ENCODE assay signal across 32 cellular contexts in the genomic region with DNA sequence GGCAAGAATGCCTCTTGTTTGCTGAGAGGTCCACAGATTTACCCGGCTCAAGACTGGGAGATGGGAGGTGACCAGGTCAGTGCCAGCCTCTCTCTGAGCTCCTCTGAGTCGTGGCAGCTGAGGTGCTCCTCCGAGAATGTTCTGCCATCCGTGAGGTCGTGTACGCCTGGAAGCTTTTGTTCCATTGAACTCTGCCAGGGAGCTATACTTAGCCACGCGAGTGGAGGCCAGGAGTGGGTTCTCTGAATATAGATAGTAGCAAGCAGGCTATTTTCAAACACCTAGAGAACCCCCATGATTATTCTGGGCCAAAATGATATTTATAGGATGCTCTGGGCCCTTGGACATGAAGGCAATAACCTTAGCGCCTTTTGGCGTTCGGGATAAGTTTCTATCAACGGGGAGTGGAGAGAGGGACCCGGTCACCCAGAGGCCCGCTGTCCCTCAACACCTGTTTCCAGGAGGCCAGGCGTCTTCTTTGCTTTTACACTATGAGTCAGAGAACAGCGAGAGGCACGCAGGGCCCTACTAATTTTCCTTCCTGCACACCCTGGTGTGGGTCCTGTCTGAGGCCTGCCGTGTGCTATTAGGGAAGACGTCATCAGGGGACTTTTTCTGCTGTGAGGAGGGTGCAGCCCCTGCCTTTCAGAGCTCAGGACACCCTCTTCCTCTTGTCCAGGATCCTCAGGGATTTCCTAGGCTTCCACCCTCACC. TPM values are rescaled to one million over a fixed set of nuclear protein-coding genes. Genes with fewer than 3 reads are reported as not detected.
DNase-seq lines count a peak whose midpoint lies in the region; ATAC-seq, FAIRE-seq and TF ChIP-seq lines count a peak whose summit lies in the region.
"Had no signal": no experiment of that assay in that cellular context is flagged by ENCODE, and none has a peak within 500 bp of the region (broad histone marks: within the 10 kb centered on the region; RNA-seq: fewer than 3 reads in every experiment).

No MANE protein-coding gene starts in this region.

- H3K27ac ChIP-seq in heart right ventricle, result peak overlapping the region in 9 of 10 donors; percentile 18 to 86 (median 78)
- peak overlapping the region; percentile 90 for H3K27ac ChIP-seq in skeletal muscle tissue (ENCODE audit: low read depth, low read length)
- H3K27ac ChIP-seq: colonic mucosa, HL-60, transverse colon had no signal

- TF ChIP-seq CTCF in heart right ventricle (IDR thresholded peaks at IDR 0.05), result no peak

- 49 to 69% methylated on average over 19 of the region's 19 CpGs for WGBS in heart right ventricle, 2 donors

- peaks cover 0 to 22% (median 0%) of the 10 kb centered on the region in 9 donors for H3K36me3 ChIP-seq in heart right ventricle
- peaks cover 0 to 3% (median 2%) of the 10 kb centered on the region in 3 donors for H3K36me3 ChIP-seq in skeletal muscle tissue (ENCODE audit: control insufficient read depth in 3 of 3, insufficient read depth in 3 of 3, low read length in 3 of 3)
- H3K36me3 ChIP-seq: BE2C, colonic mucosa, transverse colon had no signal

- intact Hi-C loops in heart right ventricle (cut with DNase I), result no loop called here

- peak overlapping the region; percentile 63 to 73 (median 71) for H3K9ac ChIP-seq in skeletal muscle tissue (ENCODE audit: low read depth in 1 of 3, low read length in 3 of 3)

- H3K4me1 ChIP-seq in heart right ventricle (peaks cover 0 to 37% (median 17%) of the 10 kb centered on the region in 9 donors), skeletal muscle tissue (ENCODE audit: control insufficient read depth in 3 of 3, insufficient read depth in 3 of 3, low read length in 3 of 3) (peaks cover 68 to 89% (median 83%) of the 10 kb centered on the region in 3 donors)
- H3K4me1 ChIP-seq: BE2C, colonic mucosa, transverse colon had no signal

- FAIRE-seq in GM12891 (lab: Jason Lieb, UNC), result peak; percentile 69
- FAIRE-seq: bronchial epithelial cell, small intestine had no signal

- peak; percentile 63 for DNase-seq in GM12891 (ENCODE audit: insufficient read length, low spot score)
- DNase-seq in heart right ventricle, result peak; percentile 57 to 58
- DNase-seq in dedifferentiated amniotic fluid mesenchymal stem cell (ENCODE audit: extremely low spot score), result no peak
- no peak for DNase-seq in islet precursor cell
- DNase-seq: ACHN; activated B cell treated with CpG ODN at 0.5 μM for 24 hours; activated CD4-positive, alpha-beta T cell treated with anti-CD3 and anti-CD28 coated beads, Interleukin-2, amount 50 U/mL, for 48 hours; activated naive CD4-positive, alpha-beta T cell treated with anti-CD3 and anti-CD28 coated beads, Interleukin-2, amount 50 U/mL, for 16 hours; BE2C; colonic mucosa; GDM1; H9; hypothalamus; immature natural killer cell; naive B cell; NCI-H1417 treated with DMSO at 0.1 percent for 48 hours; NCI-H2081; NCI-H345; nucleus accumbens; small intestine; stimulated activated CD8-positive, alpha-beta memory T cell treated with anti-CD3 and anti-CD28 coated beads, Interleukin-4, amount 100 ng/mL, for 48 hours; SW 1271; T1000; transverse colon had no signal

- H3K9me3 ChIP-seq in heart right ventricle, result no peaks in the 10 kb centered on the region
- H3K9me3 ChIP-seq in skeletal muscle tissue (ENCODE audit: control insufficient read depth in 3 of 3, low read length in 3 of 3), result no peaks in the 10 kb centered on the region
- H3K9me3 ChIP-seq: BE2C, colonic mucosa, transverse colon had no signal

- H3K27me3 ChIP-seq in heart right ventricle (peaks cover 0 to 10% (median 0%) of the 10 kb centered on the region in 7 donors), skeletal muscle tissue (ENCODE audit: control insufficient read depth in 3 of 3, insufficient read depth in 3 of 3, low read length in 3 of 3) (peaks cover 0 to 13% (median 0%) of the 10 kb centered on the region in 3 donors)

- no peak overlapping the region for H3K4me3 ChIP-seq in heart right ventricle
- H3K4me3 ChIP-seq in skeletal muscle tissue (ENCODE audit: low read length in 3 of 3), result peak overlapping the region in 2 of 3 donors; percentile 35 to 45
- H3K4me3 ChIP-seq: colonic mucosa, transverse colon had no signal

- ATAC-seq in HG02852 (IDR thresholded peaks at IDR 0.05; ENCODE audit: unreplicated experiment) (peak; percentile 66), heart right ventricle (peak; percentile 60 to 90 (median 80)), GM18517 (IDR thresholded peaks at IDR 0.05; ENCODE audit: unreplicated experiment) (no peak)
- ATAC-seq: left lobe of liver, Panc1 had no signal

- TF ChIP-seq POLR2A in GM12891 (IDR thresholded peaks at IDR 0.05; ENCODE audit: low read depth, low read length), result no peak

TF ChIP-seq in GM12891, 5 proteins besides CTCF, POLR2A, EP300 and RAD21:
- TF ChIP-seq PAX5 (IDR thresholded peaks at IDR 0.05; ENCODE audit: insufficient read depth, low read length, severe bottlenecking) (no peak), SPI1 (IDR thresholded peaks at IDR 0.05; ENCODE audit: low read depth, low read length) (0 out of 2 replicates have a peak, but pooled peaks have one; percentile 12), TAF1 (IDR thresholded peaks at IDR 0.05; ENCODE audit: low read depth, low read length) (peak; percentile 18; the same call in 1 of the 2 replicates)

RNA-seq across cellular contexts. Expression of a gene that starts 11.0 kb away (rescaled TPM):
- polyA plus RNA-seq in GM12891 (2012; ENCODE audit: low read depth, missing spikeins), result 85.4 TPM
- total RNA-seq in heart right ventricle, result 10 to 100 TPM; 15.5 to 25.5 (median 20.2) TPM
- polyA plus RNA-seq in heart right ventricle, result 10 to 100 TPM; 34.1 to 36.3 TPM
- 14.1 TPM for total RNA-seq in skeletal muscle tissue

RNA-seq across cellular contexts. Expression of a gene that starts 12.5 kb away (rescaled TPM):
- 2.0 TPM for polyA plus RNA-seq in GM12891 (2012; ENCODE audit: low read depth, missing spikeins)
- total RNA-seq in heart right ventricle, result 1 to 10 TPM in 7 of 10 donors, under 1 TPM in 3; 0.21 to 8.6 (median 1.1) TPM
- 1 to 10 TPM; 2.3 to 4.5 TPM for polyA plus RNA-seq in heart right ventricle
- 8.4 TPM for total RNA-seq in skeletal muscle tissue
- total RNA-seq: bronchial epithelial cell, fibroblast of villous mesenchyme had no signal

RNA-seq across cellular contexts. Expression of a gene that starts 23.0 kb away (rescaled TPM):
- 416 TPM for polyA plus RNA-seq in GM12891 (2012; ENCODE audit: low read depth, missing spikeins)
- 100 to 1,000 TPM in 1 of 10 donors, 10 to 100 TPM in 9; 13.0 to 117 (median 27.7) TPM for total RNA-seq in heart right ventricle
- 10 to 100 TPM; 72.2 to 90.0 TPM for polyA plus RNA-seq in heart right ventricle
- 90.8 TPM for total RNA-seq in skeletal muscle tissue

RNA-seq across cellular contexts. Expression of a gene that starts 32.4 kb away (rescaled TPM):
- 10.1 TPM for polyA plus RNA-seq in GM12891 (2012; ENCODE audit: low read depth, missing spikeins)
- total RNA-seq in heart right ventricle, result 10 to 100 TPM; 11.8 to 19.1 (median 14.3) TPM
- polyA plus RNA-seq in heart right ventricle, result 10 to 100 TPM; 13.0 to 38.0 TPM
- 12.0 TPM for total RNA-seq in skeletal muscle tissue

RNA-seq across cellular contexts. Expression of a gene that starts 32.5 kb away (rescaled TPM):
- polyA plus RNA-seq in GM12891 (2012; ENCODE audit: low read depth, missing spikeins), result 13.8 TPM
- total RNA-seq in heart right ventricle (10 to 100 TPM; 11.8 to 17.3 (median 13.2) TPM), skeletal muscle tissue (10.4 TPM)
- 10 to 100 TPM; 22.3 to 22.6 TPM for polyA plus RNA-seq in heart right ventricle

Comparison
In these comparisons a context has a peak if more than half of its experiments do, and no peak if none do; other contexts are left out.
1. DNase-seq: peak in GM12891 (single experiment) and heart right ventricle (2 of 2); none in dedifferentiated amniotic fluid mesenchymal stem cell (single experiment) and islet precursor cell (single experiment).
2. H3K4me3 ChIP-seq: peak in skeletal muscle tissue (2 of 3); none in heart right ventricle (0 of 10).